1 cellular context compared by ENCODE assay signal in genomic region chr3:126551839-126552687, GRCh38.
TF ChIP-seq lines count a peak whose summit lies in the region.

No MANE protein-coding gene starts in this region.

TF ChIP-seq in H1, 55 proteins besides CTCF, POLR2A, EP300 and RAD21:
- TF ChIP-seq RXRA (IDR thresholded peaks at IDR 0.05; ENCODE audit: insufficient read depth, low read depth, low read length) = no peak
- no peak for TF ChIP-seq YY1 (IDR thresholded peaks at IDR 0.05; ENCODE audit: low read depth, low read length)
- TF ChIP-seq POU5F1 (IDR thresholded peaks at IDR 0.05; ENCODE audit: low read depth, low read length) = no peak
- TF ChIP-seq BRCA1 (IDR thresholded peaks at IDR 0.05; ENCODE audit: low read depth, low read length) = no peak
- no peak for TF ChIP-seq CHD1 (IDR thresholded peaks at IDR 0.05; ENCODE audit: low read depth, low read length)
- no peak for TF ChIP-seq CEBPB (IDR thresholded peaks at IDR 0.05; ENCODE audit: low read depth, low read length)
- TF ChIP-seq ATF2 (IDR thresholded peaks at IDR 0.05; ENCODE audit: low read length) = no peak
- TF ChIP-seq USF2 (IDR thresholded peaks at IDR 0.05; ENCODE audit: low read length) = no peak
- TF ChIP-seq KDM4A (IDR thresholded peaks at IDR 0.05; ENCODE audit: low read depth, low read length, severe bottlenecking) = no peak
- no peak for TF ChIP-seq SIRT6 (IDR thresholded peaks at IDR 0.05; ENCODE audit: low read length)
- no peak for TF ChIP-seq RBBP5 (IDR thresholded peaks at IDR 0.05; ENCODE audit: borderline replicate concordance, low read depth, low read length)
- no peak for TF ChIP-seq CBX5 (IDR thresholded peaks at IDR 0.05; ENCODE audit: low read depth, low read length)
- TF ChIP-seq RNF2 (IDR thresholded peaks at IDR 0.05; ENCODE audit: borderline replicate concordance, low read depth, low read length, missing control alignments, poor library complexity, severe bottlenecking) = no peak
- TF ChIP-seq E2F6 (IDR thresholded peaks at IDR 0.05) = no peak
- no peak for TF ChIP-seq TCF12 (IDR thresholded peaks at IDR 0.05; ENCODE audit: low read depth, low read length)
- no peak for TF ChIP-seq EZH2 (IDR thresholded peaks at IDR 0.05; ENCODE audit: low read depth, low read length, severe bottlenecking)
- no peak for TF ChIP-seq TEAD4 (IDR thresholded peaks at IDR 0.05; ENCODE audit: low read depth, low read length)
- TF ChIP-seq EGR1 (IDR thresholded peaks at IDR 0.05; ENCODE audit: borderline replicate concordance, low read depth, low read length) = no peak
- TF ChIP-seq TAF7 (optimal IDR thresholded peaks at IDR 0.05; ENCODE audit: borderline replicate concordance, low read depth, low read length) = no peak
